Comparison of ENCODE assay signal across 10 cellular contexts in the genomic region with DNA sequence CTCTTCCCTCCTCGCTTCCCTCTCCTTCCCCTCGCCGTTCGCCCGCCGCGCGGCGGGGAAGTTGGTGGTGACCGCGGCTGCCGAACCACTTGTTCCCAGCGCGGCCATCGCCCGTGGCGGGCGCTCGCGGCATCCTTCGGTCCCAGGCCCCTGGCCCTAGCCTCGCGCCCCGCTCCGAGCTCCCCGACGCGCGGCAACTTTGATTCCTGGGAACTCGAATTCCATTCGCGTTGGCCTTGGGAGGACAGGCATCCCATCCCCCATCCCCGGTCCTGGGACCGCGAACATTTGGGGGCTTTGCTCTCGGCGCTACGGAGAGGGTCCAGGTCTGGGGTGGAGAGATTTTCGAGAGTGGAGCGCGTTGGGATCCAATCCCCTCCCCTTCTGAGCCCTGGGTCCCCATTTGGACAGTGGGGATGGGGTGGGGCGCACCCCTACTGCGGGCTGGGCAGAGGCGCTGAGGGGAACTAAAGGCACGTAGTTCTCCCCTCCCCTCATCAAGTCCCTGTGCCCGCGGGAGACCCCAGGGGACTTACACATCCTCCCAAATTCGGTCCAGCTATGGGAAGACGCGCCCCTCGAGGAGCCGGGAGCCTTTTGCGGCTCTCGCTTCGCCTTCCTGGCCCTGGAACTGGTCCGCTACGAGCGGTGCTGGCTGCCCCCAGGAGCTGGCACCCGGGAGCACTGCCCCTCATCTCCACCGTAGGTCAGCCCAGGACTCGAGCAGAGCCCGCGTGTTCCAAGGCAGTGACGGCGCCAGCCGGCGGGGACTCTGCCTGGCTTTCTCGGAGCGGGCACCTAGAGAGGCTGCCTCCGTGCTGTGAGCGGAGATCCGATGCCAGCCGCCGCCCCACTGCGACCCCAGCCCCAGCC. TPM values are rescaled to one million over a fixed set of nuclear protein-coding genes. Genes with fewer than 3 reads are reported as not detected.
A peak's percentile ranks its signal among the peaks of the same experiment; 100 is the strongest.
DNase-seq lines count a peak whose midpoint lies in the region; ATAC-seq, FAIRE-seq and TF ChIP-seq lines count a peak whose summit lies in the region.
"Had no signal": no experiment of that assay in that cellular context is flagged by ENCODE, and none has a peak within 500 bp of the region (broad histone marks: within the 10 kb centered on the region; RNA-seq: fewer than 3 reads in every experiment).

No MANE protein-coding gene starts in this region.

- no peak for FAIRE-seq in small intestine (lab: Jason Lieb, UNC)
- FAIRE-seq: GM12892 had no signal

- POLR2A ChIA-PET in CD8-positive, alpha-beta T cell (lab: Charles Lee) = no interaction called here

- H3K9me3 Mint-ChIP-seq in CD8-positive, alpha-beta T cell = no peaks in the 10 kb centered on the region

- H3K4me1 ChIP-seq in CD8-positive, alpha-beta T cell (ENCODE audit: insufficient read depth, low read length) = peaks cover 14% of the 10 kb centered on the region
- no peaks in the 10 kb centered on the region for H3K4me1 ChIP-seq in MM.1S (ENCODE audit: low read length)
- peaks cover 0 to 30% (median 16%) of the 10 kb centered on the region in 3 donors for H3K4me1 ChIP-seq in gastroesophageal sphincter
- H3K4me1 ChIP-seq in trophoblast cell (ENCODE audit: control insufficient read depth in 1 of 2, insufficient read depth in 2 of 2, low read length in 2 of 2) = peaks cover 4 to 6% of the 10 kb centered on the region in 2 experiments
- no peaks in the 10 kb centered on the region for H3K4me1 ChIP-seq in small intestine (ENCODE audit: control insufficient read depth in 2 of 2, insufficient read depth in 1 of 2, low read depth in 1 of 2, low read length in 1 of 2)

- H3K4me2 ChIP-seq in MM.1S (ENCODE audit: low read depth, low read length) (peak overlapping the region; percentile 59), trophoblast cell (ENCODE audit: low read length) (peak overlapping the region; percentile 60)

- H3K9ac ChIP-seq in MM.1S (ENCODE audit: low read length) (no peak overlapping the region), trophoblast cell (ENCODE audit: low read length) (no peak overlapping the region)

- DNase-seq in CD8-positive, alpha-beta T cell = peak in 1 of 7 experiments; percentile 46
- DNase-seq in MM.1S (no peak), trophoblast cell (no peak), GM10266 (ENCODE audit: extremely low spot score) (no peak), NCI-H2196 (lab: John Stamatoyannopoulos, UW; ENCODE audit: unreplicated experiment) (no peak), NCI-H1694 (lab: John Stamatoyannopoulos, UW) (no peak), small intestine (no peak)
- DNase-seq: central memory CD4-positive, alpha-beta T cell had no signal

- H3K79me2 ChIP-seq in MM.1S (ENCODE audit: low read length) (no peaks in the 10 kb centered on the region), trophoblast cell (ENCODE audit: control insufficient read depth, insufficient read depth, low read length, poor library complexity) (no peaks in the 10 kb centered on the region)

- H3K4me3 ChIP-seq in CD8-positive, alpha-beta T cell (ENCODE audit: low read depth, low read length) = peak overlapping the region; percentile 35
- no peak overlapping the region for H3K4me3 ChIP-seq in MM.1S (ENCODE audit: low read length)
- H3K4me3 ChIP-seq in gastroesophageal sphincter = peak overlapping the region; percentile 57 to 70
- H3K4me3 ChIP-seq in trophoblast cell (ENCODE audit: low read depth, low read length) = peak overlapping the region; percentile 33
- H3K4me3 ChIP-seq in small intestine (ENCODE audit: low read depth in 1 of 2, low read length in 2 of 2) = peak overlapping the region in 1 of 2 donors; percentile 23

- H2AFZ ChIP-seq in MM.1S (ENCODE audit: low read length) (no peak overlapping the region), trophoblast cell (ENCODE audit: insufficient read depth, low read length, poor library complexity) (no peak overlapping the region)

- TF ChIP-seq EP300 in gastroesophageal sphincter (IDR thresholded peaks at IDR 0.05) = no peak

- H2BK120ac ChIP-seq in trophoblast cell (ENCODE audit: insufficient read depth, low read length, poor library complexity) = no peak overlapping the region

- H3K4me1 Mint-ChIP-seq in CD8-positive, alpha-beta T cell (ENCODE audit: low read depth) = peaks cover 8% of the 10 kb centered on the region

- no peak for ATAC-seq in CD8-positive, alpha-beta T cell
- no peak for ATAC-seq in gastroesophageal sphincter

- no peak overlapping the region for H3K27ac Mint-ChIP-seq in CD8-positive, alpha-beta T cell

- H3K27me3 Mint-ChIP-seq in CD8-positive, alpha-beta T cell (ENCODE audit: low read depth) = peaks cover 53% of the 10 kb centered on the region

- H3K9me2 ChIP-seq in MM.1S (replicated peaks; ENCODE audit: insufficient read depth, low read length) = no peaks in the 10 kb centered on the region

- H4K8ac ChIP-seq in trophoblast cell (ENCODE audit: low read depth, low read length) = no peak overlapping the region

- H3K36me3 ChIP-seq in CD8-positive, alpha-beta T cell (ENCODE audit: insufficient read depth, low read length) = no peaks in the 10 kb centered on the region
- H3K36me3 ChIP-seq in MM.1S (replicated peaks; ENCODE audit: insufficient read depth, low read length) = no peaks in the 10 kb centered on the region
- H3K36me3 ChIP-seq in gastroesophageal sphincter = no peaks in the 10 kb centered on the region
- H3K36me3 ChIP-seq in trophoblast cell (ENCODE audit: control insufficient read depth in 1 of 2, insufficient read depth in 2 of 2, low read length in 2 of 2) = no peaks in the 10 kb centered on the region
- no peaks in the 10 kb centered on the region for H3K36me3 ChIP-seq in small intestine (ENCODE audit: control insufficient read depth in 2 of 2, insufficient read depth in 2 of 2, low read length in 2 of 2)

- H3K23ac ChIP-seq in trophoblast cell (ENCODE audit: low read length) = no peak overlapping the region

- no peak overlapping the region for H2BK12ac ChIP-seq in trophoblast cell (ENCODE audit: low read length)

- peaks cover 13% of the 10 kb centered on the region for H3K27me3 ChIP-seq in CD8-positive, alpha-beta T cell (ENCODE audit: insufficient read depth, low read length)
- H3K27me3 ChIP-seq in MM.1S (replicated peaks; ENCODE audit: insufficient read depth, low read length) = peaks cover 89% of the 10 kb centered on the region
- peaks cover 27% of the 10 kb centered on the region for H3K27me3 ChIP-seq in gastroesophageal sphincter
- peaks cover 24% of the 10 kb centered on the region for H3K27me3 ChIP-seq in trophoblast cell (ENCODE audit: insufficient read depth, low read length)
- H3K27me3 ChIP-seq in small intestine (ENCODE audit: control insufficient read depth in 2 of 2, insufficient read depth in 2 of 2, low read length in 2 of 2) = peaks cover 3 to 32% of the 10 kb centered on the region in 2 donors

- H3K79me1 ChIP-seq in trophoblast cell (ENCODE audit: low read length) = no peaks in the 10 kb centered on the region

- H3K9me3 ChIP-seq in CD8-positive, alpha-beta T cell (ENCODE audit: low read length) = no peaks in the 10 kb centered on the region
- no peaks in the 10 kb centered on the region for H3K9me3 ChIP-seq in MM.1S (replicated peaks; ENCODE audit: insufficient read depth, low read length)
- H3K9me3 ChIP-seq in gastroesophageal sphincter = no peaks in the 10 kb centered on the region
- H3K9me3 ChIP-seq in trophoblast cell (ENCODE audit: insufficient read depth, low read depth, low read length) = peaks cover 3% of the 10 kb centered on the region
- H3K9me3 ChIP-seq in small intestine (ENCODE audit: control insufficient read depth, low read depth) = no peaks in the 10 kb centered on the region

- H3K4me3 Mint-ChIP-seq in CD8-positive, alpha-beta T cell = peak overlapping the region; percentile 61

- H3K36me3 Mint-ChIP-seq in CD8-positive, alpha-beta T cell = no peaks in the 10 kb centered on the region

- TF ChIP-seq CTCF in CD8-positive, alpha-beta T cell (IDR thresholded peaks at IDR 0.05) = no peak
- TF ChIP-seq CTCF in MM.1S (IDR thresholded peaks at IDR 0.05; ENCODE audit: low read length) = no peak
- TF ChIP-seq CTCF in gastroesophageal sphincter (IDR thresholded peaks at IDR 0.05) = no peak
- TF ChIP-seq CTCF in GM10266 (IDR thresholded peaks at IDR 0.05; ENCODE audit: control insufficient read depth, insufficient read depth, low read depth, missing control alignments) = no peak

- WGBS in gastroesophageal sphincter (ENCODE audit: low coverage in 1 of 2), 2 donors = 0% methylated on average over 9 of the region's 75 CpGs; no CpG with 5 or more reads in 1 of the 2 donors
- no CpG with 5 or more reads among the region's 75 CpGs for WGBS in trophoblast cell (ENCODE audit: extremely low coverage, insufficient coverage, insufficient read length)
- 2 to 5% (median 3%) methylated on average over 62 to 75 of the region's 75 CpGs for WGBS in small intestine, 3 donors

- CTCF ChIA-PET in CD8-positive, alpha-beta T cell (lab: Charles Lee) = interaction anchor here (0.5 to 5.6 kb wide), 3 partner anchors 13 to 440 kb away, joined by 3 to 26 read pairs (median 3); no protein-coding TSS in a partner anchor

- H3K18ac ChIP-seq in trophoblast cell (ENCODE audit: low read length) = no peak overlapping the region

- no peak overlapping the region for H4K12ac ChIP-seq in trophoblast cell (ENCODE audit: low read depth, low read length)

- intact Hi-C loops in CD8-positive, alpha-beta T cell (cut with DNase I, micrococcal nuclease) = no loop called here

- H3K4ac ChIP-seq in trophoblast cell (ENCODE audit: low read depth, low read length) = no peak overlapping the region

- H2BK5ac ChIP-seq in trophoblast cell (ENCODE audit: low read depth, low read length, poor library complexity) = no peak overlapping the region

- H4K91ac ChIP-seq in trophoblast cell (ENCODE audit: low read depth, low read length) = no peak overlapping the region

- no peak for TF ChIP-seq POLR2A in gastroesophageal sphincter (IDR thresholded peaks at IDR 0.05)

- H3K14ac ChIP-seq in trophoblast cell (ENCODE audit: low read length) = no peak overlapping the region

- H3F3A ChIP-seq in MM.1S (ENCODE audit: insufficient read depth, low read length) = no peaks in the 10 kb centered on the region

- no peaks in the 10 kb centered on the region for H4K20me1 ChIP-seq in MM.1S (ENCODE audit: insufficient read depth, low read length)

- H2AK5ac ChIP-seq in trophoblast cell (ENCODE audit: low read length) = no peak overlapping the region

- no peak overlapping the region for H3K27ac ChIP-seq in CD8-positive, alpha-beta T cell (ENCODE audit: low read depth, low read length)
- H3K27ac ChIP-seq in MM.1S (ENCODE audit: low read length) (no peak overlapping the region), gastroesophageal sphincter (peak overlapping the region in 3 of 4 donors; percentile 76 to 88 (median 85)), trophoblast cell (ENCODE audit: low read depth, low read length) (no peak overlapping the region), small intestine (ENCODE audit: low read depth in 1 of 2, low read length in 1 of 2) (no peak overlapping the region)

RNA-seq across cellular contexts. Expression of a gene that starts 0.9 kb away (rescaled TPM):
- total RNA-seq in CD8-positive, alpha-beta T cell = 10 to 100 TPM in 1 of 2 experiments, 1 to 10 TPM in 1; 8.7 to 10.1 TPM
- 10 to 100 TPM in 3 of 4 donors, 1 to 10 TPM in 1; 5.1 to 33.5 (median 16.2) TPM for total RNA-seq in gastroesophageal sphincter
- 0.07 and 0.10 TPM in 2 replicates for polyA plus RNA-seq in trophoblast cell (2013)
- 1 to 10 TPM in 2 of 3 donors, under 1 TPM in 1; 0.89 to 2.5 (median 1.4) TPM for polyA plus RNA-seq in small intestine

Comparison
In these comparisons a context has a peak if more than half of its experiments do, and no peak if none do; other contexts are left out.
1. H3K27ac ChIP-seq: peak in gastroesophageal sphincter (3 of 4); none in CD8-positive, alpha-beta T cell (single experiment), MM.1S (single experiment), trophoblast cell (single experiment) and small intestine (0 of 2).